In the genomic region with DNA sequence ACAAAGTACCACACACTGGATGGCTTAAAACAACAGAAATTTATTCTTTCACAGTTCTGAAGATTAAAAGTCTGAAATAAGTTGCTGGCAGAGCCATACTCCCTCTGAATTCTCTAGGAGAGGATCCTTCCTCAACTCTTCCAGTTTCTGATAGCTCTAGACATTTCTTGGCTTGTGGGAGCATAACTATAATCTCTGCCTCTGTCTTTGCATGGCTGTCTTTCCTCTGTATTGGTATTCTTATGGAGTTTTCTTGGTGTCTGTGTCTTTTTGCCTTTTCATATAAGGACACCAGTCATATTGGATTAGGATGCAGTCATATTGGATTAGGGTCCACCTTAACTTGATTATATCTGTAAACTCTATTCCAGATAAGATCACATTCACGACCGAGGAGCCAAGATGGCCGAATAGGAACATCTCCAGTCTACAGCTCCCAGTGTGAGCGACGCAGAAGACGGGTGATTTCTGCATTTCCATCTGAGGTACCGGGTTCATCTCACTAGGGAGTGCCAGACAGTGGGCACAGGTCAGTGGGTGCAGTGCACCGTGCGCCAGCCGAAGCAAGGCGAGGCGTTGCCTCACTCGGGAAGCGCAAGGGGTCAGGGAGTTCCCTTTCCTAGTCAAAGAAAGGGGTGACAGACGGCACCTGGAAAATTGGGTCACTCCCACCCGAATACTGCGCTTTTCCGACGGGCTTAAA, we compare ENCODE assay signal across 7 cellular contexts.
DNase-seq lines count a peak whose midpoint lies in the region; ATAC-seq, FAIRE-seq and TF ChIP-seq lines count a peak whose summit lies in the region.
"Not testable (repeated sequence)": the region's sequence is repeated elsewhere in the genome, so short reads cannot be mapped to it uniquely, and the experiment has no call there.

No MANE protein-coding gene starts in this region.

- H3K27ac ChIP-seq in A549, result peak overlapping the region; percentile 71 to 84
- not testable (repeated sequence) for H3K27ac ChIP-seq in HUES6 (ENCODE audit: low read depth, low read length)

- H3K4me3 ChIP-seq in A549 (peak overlapping the region; percentile 57), HUES6 (ENCODE audit: low read depth, low read length) (peak overlapping the region; percentile 37; the same call in 1 of the 2 replicates)

- 15% methylated on average over 5 of the region's 19 CpGs for WGBS in A549 (ENCODE audit: missing lambda C conversion rate)

- H3K9me3 ChIP-seq in A549; HUES6 (ENCODE audit: control insufficient read depth, insufficient read depth, low read depth, low read length): not testable (repeated sequence)

- not testable (repeated sequence) for FAIRE-seq in A549 (lab: Jason Lieb, UNC)

- TF ChIP-seq RAD21 in A549 (conservative IDR thresholded peaks at IDR 0.05 in 1 of 2, IDR thresholded peaks at IDR 0.05 in 1 of 2), result not testable (repeated sequence)

- peaks cover 12% of the 10 kb centered on the region; the same call in 1 of the 3 replicates for H3K4me1 ChIP-seq in A549
- H3K4me1 ChIP-seq in HUES6 (ENCODE audit: control insufficient read depth, insufficient read depth, low read length), result not testable (repeated sequence)

- peak overlapping the region; percentile 33 for H3K9ac ChIP-seq in HUES6 (ENCODE audit: low read length)

- CTCF ChIA-PET in A549 (lab: Yijun Ruan, JAX), result not testable (repeated sequence)

- not testable (repeated sequence) for TF ChIP-seq CTCF in A549 (IDR thresholded peaks at IDR 0.05)

- POLR2A ChIA-PET in A549 (lab: Yijun Ruan, JAX), result not testable (repeated sequence)

- DNase-seq in A549 (ENCODE audit: low read depth in 1 of 2, low spot score in 1 of 2), result peak in 1 of 2 experiments; percentile 10
- DNase-seq in ELF-1 (ENCODE audit: low read depth, low spot score), result peak; percentile 20
- DNase-seq in NCI-H2029 treated with DMSO at 0.1 percent for 48 hours (lab: John Stamatoyannopoulos, UW), result peak; percentile 8
- DNase-seq in NCI-H460 (ENCODE audit: extremely low read depth, low read depth), result peak; percentile 6
- DNase-seq in NCI-H82 (lab: John Stamatoyannopoulos, UW), result peak; percentile 76
- peak; percentile 90 for DNase-seq in SK-N-DZ (ENCODE audit: low spot score)

- H3K27me3 ChIP-seq in HUES6 (ENCODE audit: control insufficient read depth, insufficient read depth, low read length), result not testable (repeated sequence)

- not testable (repeated sequence) for H3K36me3 ChIP-seq in HUES6 (ENCODE audit: control insufficient read depth, insufficient read depth, low read length)

- H3K4me2 ChIP-seq in A549, result peak overlapping the region; percentile 81

- peak; percentile 62 to 77 for ATAC-seq in A549

- TF ChIP-seq POLR2A in A549 (IDR thresholded peaks at IDR 0.05; ENCODE audit: low read length), result not testable (repeated sequence)

- TF ChIP-seq EP300 in A549 (IDR thresholded peaks at IDR 0.05), result not testable (repeated sequence)
